ENCODE assay signal across 16 cellular contexts in the genomic region with DNA sequence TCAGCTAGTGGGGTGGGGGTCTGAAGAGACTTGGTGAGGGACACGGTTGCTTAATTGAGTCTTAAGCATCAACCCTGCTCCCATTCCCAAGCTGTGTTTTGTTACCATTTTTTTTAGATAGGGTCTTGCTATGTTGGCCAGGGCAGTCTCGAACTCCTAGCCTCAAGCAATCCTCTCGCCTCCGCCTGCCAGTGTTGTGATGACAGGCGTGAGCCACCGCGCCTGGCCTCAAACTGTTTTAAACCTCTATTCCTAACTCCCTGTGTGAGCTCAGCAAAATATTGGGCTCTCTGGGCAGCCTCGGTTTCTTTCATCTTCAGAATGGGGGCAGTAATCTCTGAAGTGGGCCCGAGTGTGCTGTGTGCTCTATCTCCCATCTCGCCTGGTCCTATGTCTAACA. TPM values are rescaled to one million over a fixed set of nuclear protein-coding genes. Genes with fewer than 3 reads are reported as not detected.
DNase-seq lines count a peak whose midpoint lies in the region; ATAC-seq lines count a peak whose summit lies in the region.
"Had no signal": no experiment of that assay in that cellular context is flagged by ENCODE, and none has a peak within 500 bp of the region (broad histone marks: within the 10 kb centered on the region; RNA-seq: fewer than 3 reads in every experiment).

No MANE protein-coding gene starts in this region.

- H3K36me3 Mint-ChIP-seq in activated CD4-positive, alpha-beta T cell treated with anti-CD3 and anti-CD28 coated beads, Interleukin-2, amount 10 ng/mL, durations not matched to agents 7 days and 5 days (ENCODE audit: low read depth), result peaks cover 2% of the 10 kb centered on the region
- no peaks in the 10 kb centered on the region for H3K36me3 Mint-ChIP-seq in activated T-helper 2 cell treated with anti-CD3 and anti-CD28 coated beads, Interferon-gamma antibody, Interleukin-2, Interleukin-4, amounts not matched to agents 10 μg/mL and 5 μg/mL and 100 μg/mL, durations not matched to agents 14 hours and 24 hours and 36 hours (ENCODE audit: low read depth)
- no peaks in the 10 kb centered on the region for H3K36me3 Mint-ChIP-seq in naive thymus-derived CD8-positive, alpha-beta T cell
- H3K36me3 Mint-ChIP-seq: stimulated activated memory B cell treated with anti-CD40 and anti-IgM and Interleukin-4, amounts not matched to agents 10 μg/mL and 1 μg/mL and 100 μg/mL, for 72 hours had no signal

- no peak overlapping the region for H3K27ac Mint-ChIP-seq in activated CD4-positive, alpha-beta T cell treated with anti-CD3 and anti-CD28 coated beads, Interleukin-2, amount 10 ng/mL, durations not matched to agents 7 days and 5 days
- H3K27ac Mint-ChIP-seq in activated T-helper 2 cell treated with anti-CD3 and anti-CD28 coated beads, Interferon-gamma antibody, Interleukin-2, Interleukin-4, amounts not matched to agents 10 μg/mL and 5 μg/mL and 100 μg/mL, durations not matched to agents 14 hours and 24 hours and 36 hours, result no peak overlapping the region
- H3K27ac Mint-ChIP-seq in naive thymus-derived CD8-positive, alpha-beta T cell, result no peak overlapping the region

- peak overlapping the region; percentile 27 for H3K4me3 Mint-ChIP-seq in activated CD4-positive, alpha-beta T cell treated with anti-CD3 and anti-CD28 coated beads, Interleukin-2, amount 10 ng/mL, durations not matched to agents 7 days and 5 days
- peak overlapping the region; percentile 63 for H3K4me3 Mint-ChIP-seq in activated T-helper 2 cell treated with anti-CD3 and anti-CD28 coated beads, Interferon-gamma antibody, Interleukin-2, Interleukin-4, amounts not matched to agents 10 μg/mL and 5 μg/mL and 100 μg/mL, durations not matched to agents 14 hours and 24 hours and 36 hours (ENCODE audit: low read depth)
- H3K4me3 Mint-ChIP-seq in naive thymus-derived CD8-positive, alpha-beta T cell, result peak overlapping the region in 8 of 10 donors; percentile 8 to 72 (median 55)

- DNase-seq in activated CD4-positive, alpha-beta T cell treated with anti-CD3 and anti-CD28 coated beads, Interleukin-2, amount 10 ng/mL, durations not matched to agents 7 days and 5 days, result no peak
- DNase-seq in activated CD4-positive, alpha-beta T cell treated with anti-CD3 and anti-CD28 coated beads for 1 hour, result no peak
- no peak for DNase-seq in activated T-helper 2 cell treated with anti-CD3 and anti-CD28 coated beads, Interferon-gamma antibody, Interleukin-2, Interleukin-4, amounts not matched to agents 10 μg/mL and 5 μg/mL and 100 μg/mL, durations not matched to agents 14 hours and 24 hours and 36 hours (ENCODE audit: low spot score)
- DNase-seq in naive thymus-derived CD8-positive, alpha-beta T cell, result no peak
- DNase-seq in ureter (ENCODE audit: low spot score), result no peak
- DNase-seq in amygdala (lab: John Stamatoyannopoulos, UW), result no peak
- DNase-seq in left cardiac atrium, result no peak
- DNase-seq: activated T-cell treated with anti-CD3 and anti-CD28 coated beads, Interleukin-2, amount 50 U/mL, for 1 hour; GDM1; NCI-H1105 treated with DMSO at 0.1 percent for 48 hours; upper lobe of left lung had no signal

- peaks cover 10% of the 10 kb centered on the region for H3K4me1 ChIP-seq in ES-I3 (ENCODE audit: insufficient read depth, low read length)
- H3K4me1 ChIP-seq: ascending aorta had no signal

- POLR2A ChIA-PET in activated CD4-positive, alpha-beta T cell treated with anti-CD3 and anti-CD28 coated beads, Interleukin-2, amount 10 ng/mL, durations not matched to agents 7 days and 5 days (lab: Charles Lee), result no interaction called here
- POLR2A ChIA-PET in naive thymus-derived CD8-positive, alpha-beta T cell (lab: Charles Lee), result interaction anchor here (0.9 to 2.3 kb wide), 4 partner anchors 23 to 32 kb away, joined by 3 to 5 read pairs (median 4); a partner anchor contains a TSS

- peaks cover 10% of the 10 kb centered on the region for H3K27me3 Mint-ChIP-seq in activated CD4-positive, alpha-beta T cell treated with anti-CD3 and anti-CD28 coated beads, Interleukin-2, amount 10 ng/mL, durations not matched to agents 7 days and 5 days
- H3K27me3 Mint-ChIP-seq in activated T-helper 2 cell treated with anti-CD3 and anti-CD28 coated beads, Interferon-gamma antibody, Interleukin-2, Interleukin-4, amounts not matched to agents 10 μg/mL and 5 μg/mL and 100 μg/mL, durations not matched to agents 14 hours and 24 hours and 36 hours (ENCODE audit: low read depth), result peaks cover 4% of the 10 kb centered on the region
- peaks cover 0 to 2% (median 0%) of the 10 kb centered on the region in 5 donors for H3K27me3 Mint-ChIP-seq in naive thymus-derived CD8-positive, alpha-beta T cell
- H3K27me3 Mint-ChIP-seq: stimulated activated memory B cell treated with anti-CD40 and anti-IgM and Interleukin-4, amounts not matched to agents 10 μg/mL and 1 μg/mL and 100 μg/mL, for 72 hours had no signal

- no peaks in the 10 kb centered on the region for H3K9me3 ChIP-seq in ES-I3 (ENCODE audit: control insufficient read depth, insufficient read depth, low read length)
- H3K9me3 ChIP-seq: ascending aorta, gastroesophageal sphincter, upper lobe of left lung had no signal

- H3K36me3 ChIP-seq in ES-I3 (ENCODE audit: insufficient read depth, low read length), result no peaks in the 10 kb centered on the region
- H3K36me3 ChIP-seq: ascending aorta, gastroesophageal sphincter, upper lobe of left lung had no signal

- ATAC-seq in naive thymus-derived CD8-positive, alpha-beta T cell, result no peak
- no peak for ATAC-seq in left cardiac atrium
- ATAC-seq: gastroesophageal sphincter; stimulated activated memory B cell treated with anti-CD40 and anti-IgM and Interleukin-4, amounts not matched to agents 10 μg/mL and 1 μg/mL and 100 μg/mL, for 72 hours had no signal

- no peaks in the 10 kb centered on the region for H3K9me3 Mint-ChIP-seq in activated CD4-positive, alpha-beta T cell treated with anti-CD3 and anti-CD28 coated beads, Interleukin-2, amount 10 ng/mL, durations not matched to agents 7 days and 5 days
- no peaks in the 10 kb centered on the region for H3K9me3 Mint-ChIP-seq in activated T-helper 2 cell treated with anti-CD3 and anti-CD28 coated beads, Interferon-gamma antibody, Interleukin-2, Interleukin-4, amounts not matched to agents 10 μg/mL and 5 μg/mL and 100 μg/mL, durations not matched to agents 14 hours and 24 hours and 36 hours
- peaks cover 0 to 2% (median 0%) of the 10 kb centered on the region in 9 donors for H3K9me3 Mint-ChIP-seq in naive thymus-derived CD8-positive, alpha-beta T cell
- H3K9me3 Mint-ChIP-seq: stimulated activated memory B cell treated with anti-CD40 and anti-IgM and Interleukin-4, amounts not matched to agents 10 μg/mL and 1 μg/mL and 100 μg/mL, for 72 hours had no signal

- H3K4me1 Mint-ChIP-seq in activated CD4-positive, alpha-beta T cell treated with anti-CD3 and anti-CD28 coated beads, Interleukin-2, amount 10 ng/mL, durations not matched to agents 7 days and 5 days, result peaks cover 38% of the 10 kb centered on the region
- peaks cover 19% of the 10 kb centered on the region for H3K4me1 Mint-ChIP-seq in activated T-helper 2 cell treated with anti-CD3 and anti-CD28 coated beads, Interferon-gamma antibody, Interleukin-2, Interleukin-4, amounts not matched to agents 10 μg/mL and 5 μg/mL and 100 μg/mL, durations not matched to agents 14 hours and 24 hours and 36 hours (ENCODE audit: low read depth)
- H3K4me1 Mint-ChIP-seq in naive thymus-derived CD8-positive, alpha-beta T cell, result peaks cover 9 to 34% (median 32%) of the 10 kb centered on the region in 4 donors

- peak overlapping the region; percentile 54; the same call in 1 of the 2 replicates for H3K9ac ChIP-seq in ES-I3 (ENCODE audit: low read depth, low read length)
- H3K9ac ChIP-seq: KMS-11 had no signal

- CTCF ChIA-PET in activated CD4-positive, alpha-beta T cell treated with anti-CD3 and anti-CD28 coated beads, Interleukin-2, amount 10 ng/mL, durations not matched to agents 7 days and 5 days (lab: Charles Lee), result interaction anchor here (0.5 to 1.2 kb wide), 3 partner anchors 9 to 112 kb away, joined by 3 read pairs; a partner anchor contains a TSS

- intact Hi-C loops in activated T-helper 2 cell treated with anti-CD3 and anti-CD28 coated beads, Interferon-gamma antibody, Interleukin-2, Interleukin-4, amounts not matched to agents 10 μg/mL and 5 μg/mL and 100 μg/mL, durations not matched to agents 14 hours and 24 hours and 36 hours (cut with micrococcal nuclease), result no loop called here
- intact Hi-C loops in left cardiac atrium (cut with DNase I), result no loop called here

RNA-seq across cellular contexts. Expression of a gene that starts 26.3 kb away (rescaled TPM):
- 1 to 10 TPM; 4.0 to 4.5 TPM for total RNA-seq in activated CD4-positive, alpha-beta T cell treated with anti-CD3 and anti-CD28 coated beads, Interleukin-2, amount 10 ng/mL, durations not matched to agents 7 days and 5 days
- 14.9 and 16.2 TPM in 2 replicates for total RNA-seq in activated T-helper 2 cell treated with anti-CD3 and anti-CD28 coated beads, Interferon-gamma antibody, Interleukin-2, Interleukin-4, amounts not matched to agents 10 μg/mL and 5 μg/mL and 100 μg/mL, durations not matched to agents 14 hours and 24 hours and 36 hours
- 1 to 10 TPM; 8.3 to 9.6 TPM for total RNA-seq in naive thymus-derived CD8-positive, alpha-beta T cell
- polyA plus RNA-seq in naive thymus-derived CD8-positive, alpha-beta T cell, result 1 to 10 TPM; 1.0 to 1.8 (median 1.1) TPM
- 12.6 TPM for total RNA-seq in ureter
- total RNA-seq in left cardiac atrium, result 10 to 100 TPM in 1 of 2 donors, 1 to 10 TPM in 1; 7.5 to 11.3 TPM

RNA-seq across cellular contexts. Expression of a gene that starts 50.2 kb away (rescaled TPM):
- total RNA-seq in activated CD4-positive, alpha-beta T cell treated with anti-CD3 and anti-CD28 coated beads, Interleukin-2, amount 10 ng/mL, durations not matched to agents 7 days and 5 days, result 10 to 100 TPM; 26.4 to 28.6 TPM
- 46.6 and 49.9 TPM in 2 replicates for total RNA-seq in activated T-helper 2 cell treated with anti-CD3 and anti-CD28 coated beads, Interferon-gamma antibody, Interleukin-2, Interleukin-4, amounts not matched to agents 10 μg/mL and 5 μg/mL and 100 μg/mL, durations not matched to agents 14 hours and 24 hours and 36 hours
- 10 to 100 TPM; 20.6 to 22.1 TPM for total RNA-seq in naive thymus-derived CD8-positive, alpha-beta T cell
- polyA plus RNA-seq in naive thymus-derived CD8-positive, alpha-beta T cell, result 10 to 100 TPM in 1 of 3 donors, 1 to 10 TPM in 2; 7.3 to 17.0 (median 7.4) TPM
- total RNA-seq in ureter (23.3 TPM), left cardiac atrium (10 to 100 TPM in 1 of 2 donors, 1 to 10 TPM in 1; 7.7 to 13.7 TPM)
